10 cellular contexts compared by ENCODE assay signal in the genomic region with DNA sequence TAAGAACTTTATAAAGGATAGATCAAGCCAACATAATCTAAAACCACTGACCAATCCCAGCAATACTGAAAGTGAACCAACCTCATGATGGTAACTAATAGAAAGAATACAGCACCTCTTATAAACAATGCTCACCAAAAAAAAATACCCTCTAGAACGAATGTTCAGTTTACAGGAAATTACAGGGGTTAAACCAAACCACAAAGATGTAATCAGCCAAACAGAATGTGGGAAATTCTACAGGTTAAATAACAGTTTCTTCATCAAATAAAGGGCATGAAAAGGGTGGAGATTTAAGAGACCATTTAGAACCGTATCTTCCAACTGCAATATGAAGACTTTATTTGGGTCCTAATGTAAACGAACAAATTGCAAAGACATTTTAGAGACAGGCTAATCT. TPM values are rescaled to one million over a fixed set of nuclear protein-coding genes. Genes with fewer than 3 reads are reported as not detected.
DNase-seq lines count a peak whose midpoint lies in the region; ATAC-seq, FAIRE-seq and TF ChIP-seq lines count a peak whose summit lies in the region.
"Had no signal": no experiment of that assay in that cellular context is flagged by ENCODE, and none has a peak within 500 bp of the region (broad histone marks: within the 10 kb centered on the region; RNA-seq: fewer than 3 reads in every experiment).

No MANE protein-coding gene starts in this region.

- no peak for TF ChIP-seq RAD21 in IMR-90 (IDR thresholded peaks at IDR 0.05; ENCODE audit: low read length)

- peaks cover 78% of the 10 kb centered on the region for H4K20me1 ChIP-seq in IMR-90 (ENCODE audit: insufficient read depth, low read length)

- DNase-seq in GM18507 (ENCODE audit: extremely low spot score, insufficient read length, low read depth) (no peak), IMR-90 (peak; percentile 36), body of pancreas (no peak), glomerular visceral epithelial cell (ENCODE audit: extremely low spot score) (no peak)
- no peak for DNase-seq in activated naive CD8-positive, alpha-beta T cell treated with anti-CD3 and anti-CD28 coated beads, Interleukin-2, amount 10 ng/mL, durations not matched to agents 7 days and 5 days
- DNase-seq: stimulated activated CD4-positive, alpha-beta T cell treated with anti-CD3 and anti-CD28 coated beads, Interleukin-1b, Interleukin-23, amount 100 ng/mL, for 48 hours; substantia nigra had no signal

- peaks cover 34% of the 10 kb centered on the region for H3K4me1 Mint-ChIP-seq in activated naive CD8-positive, alpha-beta T cell treated with anti-CD3 and anti-CD28 coated beads, Interleukin-2, amount 10 ng/mL, durations not matched to agents 7 days and 5 days

- in situ Hi-C loops in IMR-90 (cut with MboI; ENCODE audit: low sequenced_read_pairs) = no loop called here

- no peak overlapping the region for H3K4ac ChIP-seq in IMR-90 (ENCODE audit: low read depth, low read length)

- POLR2A ChIA-PET in IMR-90 (lab: Charles Lee; ENCODE audit: unreplicated experiment) = no interaction called here
- POLR2A ChIA-PET in activated naive CD8-positive, alpha-beta T cell treated with anti-CD3 and anti-CD28 coated beads, Interleukin-2, amount 10 ng/mL, durations not matched to agents 7 days and 5 days (lab: Charles Lee) = no interaction called here

- H3K4me3 ChIP-seq in IMR-90 (ENCODE audit: insufficient read depth, low read depth, low read length) (no peak overlapping the region), neutrophil (ENCODE audit: low read depth in 1 of 2, low read length in 1 of 2) (no peak overlapping the region), body of pancreas (no peak overlapping the region)

- peaks cover 5% of the 10 kb centered on the region for H3K9me1 ChIP-seq in IMR-90 (ENCODE audit: insufficient read depth, low read length)

- CTCF ChIA-PET in IMR-90 (lab: Yijun Ruan, JAX) = no interaction called here

- peaks cover 9% of the 10 kb centered on the region for H3K9me3 Mint-ChIP-seq in activated naive CD8-positive, alpha-beta T cell treated with anti-CD3 and anti-CD28 coated beads, Interleukin-2, amount 10 ng/mL, durations not matched to agents 7 days and 5 days

- no peak overlapping the region for H3K23ac ChIP-seq in IMR-90 (ENCODE audit: low read depth, low read length)

- H3K27ac Mint-ChIP-seq in activated naive CD8-positive, alpha-beta T cell treated with anti-CD3 and anti-CD28 coated beads, Interleukin-2, amount 10 ng/mL, durations not matched to agents 7 days and 5 days = peak overlapping the region; percentile 41
- H3K27ac Mint-ChIP-seq: nephron had no signal

- H3K18ac ChIP-seq in IMR-90 (ENCODE audit: low read depth, low read length) = no peak overlapping the region

- no peak overlapping the region for H2AK9ac ChIP-seq in IMR-90 (replicated peaks; ENCODE audit: low read depth, low read length, poor library complexity)

- no CpG with 5 or more reads among the region's 3 CpGs for WGBS in IMR-90 (ENCODE audit: extremely low coverage in 2 of 2, insufficient read length in 1 of 2), 2 experiments
- WGBS in body of pancreas, 2 donors = 42 to 45% methylated on average over 3 of the region's 3 CpGs

- H3K14ac ChIP-seq in IMR-90 (replicated peaks; ENCODE audit: low read depth, low read length) = no peak overlapping the region

- H4K8ac ChIP-seq in IMR-90 (ENCODE audit: low read depth in 2 of 2, low read length in 2 of 2) = no peak overlapping the region

- no peak overlapping the region for H2BK15ac ChIP-seq in IMR-90 (ENCODE audit: low read depth, low read length)

- no TSS peak for BruUV-seq in IMR-90 (replicated peaks; lab: Mats Ljungman, UMichigan)

- no peak overlapping the region for H4K91ac ChIP-seq in IMR-90 (ENCODE audit: insufficient read depth, low read depth, low read length)

- H3K36me3 Mint-ChIP-seq in activated naive CD8-positive, alpha-beta T cell treated with anti-CD3 and anti-CD28 coated beads, Interleukin-2, amount 10 ng/mL, durations not matched to agents 7 days and 5 days = peaks cover 21% of the 10 kb centered on the region

- no peak overlapping the region for H3K27ac ChIP-seq in IMR-90 (ENCODE audit: insufficient read depth, low read length)
- peak overlapping the region; percentile 53 for H3K27ac ChIP-seq in neutrophil
- H3K27ac ChIP-seq in body of pancreas = peak overlapping the region in 1 of 4 donors; percentile 73

- intact Hi-C loops in IMR-90 (cut with micrococcal nuclease) (no loop called here), body of pancreas (cut with DNase I) (no loop called here)

- no peak overlapping the region for H3K4me2 ChIP-seq in IMR-90 (ENCODE audit: low read depth, low read length)

- H2AFZ ChIP-seq in IMR-90 (replicated peaks; ENCODE audit: low read length, poor library complexity) = no peak overlapping the region

- H3K27me3 ChIP-seq in IMR-90 (ENCODE audit: control insufficient read depth, insufficient read depth, low read length) (no peaks in the 10 kb centered on the region), neutrophil (no peaks in the 10 kb centered on the region), body of pancreas (no peaks in the 10 kb centered on the region)

- ATAC-seq in IMR-90 (ENCODE audit: low read depth) (no peak), body of pancreas (no peak), HG03139 (IDR thresholded peaks at IDR 0.05; ENCODE audit: unreplicated experiment) (no peak)
- ATAC-seq in activated naive CD8-positive, alpha-beta T cell treated with anti-CD3 and anti-CD28 coated beads, Interleukin-2, amount 10 ng/mL, durations not matched to agents 7 days and 5 days (ENCODE audit: low read depth) = peak; percentile 69

- TF ChIP-seq POLR2A in IMR-90 (IDR thresholded peaks at IDR 0.05; ENCODE audit: low read depth, low read length) = no peak
- TF ChIP-seq POLR2A in body of pancreas (IDR thresholded peaks at IDR 0.05) = no peak

- H3K79me1 ChIP-seq in IMR-90 (ENCODE audit: low read depth in 1 of 2, low read length in 2 of 2) = peaks cover 5 to 59% of the 10 kb centered on the region in 2 experiments

- H4K5ac ChIP-seq in IMR-90 (ENCODE audit: low read depth, low read length) = no peak overlapping the region

- no peak overlapping the region for H2BK5ac ChIP-seq in IMR-90 (ENCODE audit: low read depth, low read length, poor library complexity, severe bottlenecking)

- H3K27me3 Mint-ChIP-seq in activated naive CD8-positive, alpha-beta T cell treated with anti-CD3 and anti-CD28 coated beads, Interleukin-2, amount 10 ng/mL, durations not matched to agents 7 days and 5 days = no peaks in the 10 kb centered on the region

- H3K4me3 Mint-ChIP-seq in activated naive CD8-positive, alpha-beta T cell treated with anti-CD3 and anti-CD28 coated beads, Interleukin-2, amount 10 ng/mL, durations not matched to agents 7 days and 5 days = peak overlapping the region; percentile 69
- H3K4me3 Mint-ChIP-seq: nephron had no signal

- peak; percentile 73 for FAIRE-seq in GM18507 (lab: Jason Lieb, UNC)

- no peak for TF ChIP-seq CTCF in IMR-90 (conservative IDR thresholded peaks at IDR 0.05; ENCODE audit: low read depth, low read length)
- TF ChIP-seq CTCF in neutrophil (IDR thresholded peaks at IDR 0.05) = no peak
- TF ChIP-seq CTCF in body of pancreas (IDR thresholded peaks at IDR 0.05) = no peak

- H3K56ac ChIP-seq in IMR-90 (ENCODE audit: extremely low read depth, insufficient read depth, low read length) = no peak overlapping the region

- H2BK20ac ChIP-seq in IMR-90 (ENCODE audit: low read depth, low read length) = no peak overlapping the region

- no peak overlapping the region for H2AK5ac ChIP-seq in IMR-90 (ENCODE audit: low read depth, low read length)

- no peak overlapping the region for H3K9ac ChIP-seq in IMR-90 (ENCODE audit: low read depth, low read length)

- H3K9me3 ChIP-seq in IMR-90 (ENCODE audit: control insufficient read depth, insufficient read depth, low read length) (no peaks in the 10 kb centered on the region), neutrophil (no peaks in the 10 kb centered on the region), body of pancreas (no peaks in the 10 kb centered on the region)

- dilution Hi-C loops in IMR-90 (cut with HindIII; ENCODE audit: low sequenced_read_pairs, unreplicated experiment) = no loop called here

- no peak overlapping the region for H2BK120ac ChIP-seq in IMR-90 (ENCODE audit: low read depth, low read length)

- no peaks in the 10 kb centered on the region for H3K36me3 ChIP-seq in IMR-90 (ENCODE audit: control insufficient read depth, insufficient read depth, low read length)
- no peaks in the 10 kb centered on the region for H3K36me3 ChIP-seq in neutrophil
- no peaks in the 10 kb centered on the region for H3K36me3 ChIP-seq in body of pancreas (replicated peaks in 1 of 2; ENCODE audit: insufficient read depth in 1 of 2, low read depth in 2 of 2)

- H3K4me1 ChIP-seq in IMR-90 (ENCODE audit: control insufficient read depth, insufficient read depth, low read length) = peaks cover 4% of the 10 kb centered on the region; the same call in 1 of the 2 replicates
- H3K4me1 ChIP-seq in neutrophil (ENCODE audit: control insufficient read depth in 1 of 2, insufficient read depth in 1 of 2, low read depth in 1 of 2, low read length in 1 of 2) = peaks cover 10 to 20% of the 10 kb centered on the region in 2 experiments
- peaks cover 75% of the 10 kb centered on the region for H3K4me1 ChIP-seq in body of pancreas

TF ChIP-seq in IMR-90, 13 proteins besides CTCF, POLR2A, EP300 and RAD21 (continues in another document):
- TF ChIP-seq, protein P1, sequence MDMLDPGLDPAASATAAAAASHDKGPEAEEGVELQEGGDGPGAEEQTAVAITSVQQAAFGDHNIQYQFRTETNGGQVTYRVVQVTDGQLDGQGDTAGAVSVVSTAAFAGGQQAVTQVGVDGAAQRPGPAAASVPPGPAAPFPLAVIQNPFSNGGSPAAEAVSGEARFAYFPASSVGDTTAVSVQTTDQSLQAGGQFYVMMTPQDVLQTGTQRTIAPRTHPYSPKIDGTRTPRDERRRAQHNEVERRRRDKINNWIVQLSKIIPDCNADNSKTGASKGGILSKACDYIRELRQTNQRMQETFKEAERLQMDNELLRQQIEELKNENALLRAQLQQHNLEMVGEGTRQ (IDR thresholded peaks at IDR 0.05; ENCODE audit: low read depth, low read length) = no peak
- TF ChIP-seq FOS (IDR thresholded peaks at IDR 0.05; ENCODE audit: low read depth, low read length) (no peak), CHD1 (IDR thresholded peaks at IDR 0.05; ENCODE audit: low read depth, low read length) (no peak)

RNA-seq across cellular contexts. Expression of a gene that starts 30.4 kb away (rescaled TPM):
- 16.0 and 23.9 TPM in 2 replicates for total RNA-seq in IMR-90 (2012; rRNA removed)
- polyA plus RNA-seq in IMR-90 (2012; rRNA removed) = 7.0 and 8.5 TPM in 2 replicates
- polyA plus RNA-seq in IMR-90 (2012; cell fraction: cytosol; rRNA removed) = 1.0 and 1.3 TPM in 2 replicates
- polyA plus RNA-seq in IMR-90 (2012; cell fraction: nucleus; rRNA removed; ENCODE audit: low replicate concordance) = 2.8 and 17.8 TPM in 2 replicates
- 10 to 100 TPM; 62.3 to 66.6 TPM for total RNA-seq in activated naive CD8-positive, alpha-beta T cell treated with anti-CD3 and anti-CD28 coated beads, Interleukin-2, amount 10 ng/mL, durations not matched to agents 7 days and 5 days
- 10 to 100 TPM; 27.7 to 35.3 TPM for total RNA-seq in body of pancreas

RNA-seq across cellular contexts. Expression of a gene that starts 30.8 kb away (rescaled TPM):
- total RNA-seq in IMR-90 (2012; rRNA removed) (21.5 and 23.1 TPM in 2 replicates), body of pancreas (10 to 100 TPM; 11.9 to 15.3 TPM)
- 11.9 and 16.4 TPM in 2 replicates for polyA plus RNA-seq in IMR-90 (2012; rRNA removed)
- 2.2 TPM in 2 replicates for polyA plus RNA-seq in IMR-90 (2012; cell fraction: cytosol; rRNA removed)
- polyA plus RNA-seq in IMR-90 (2012; cell fraction: nucleus; rRNA removed; ENCODE audit: low replicate concordance) = 0.34 and 5.8 TPM in 2 replicates
- 10 to 100 TPM; 31.9 to 34.9 TPM for total RNA-seq in activated naive CD8-positive, alpha-beta T cell treated with anti-CD3 and anti-CD28 coated beads, Interleukin-2, amount 10 ng/mL, durations not matched to agents 7 days and 5 days
